23 cellular contexts compared by ENCODE assay signal in genomic region chr14:31536201-31536960, GRCh38. TPM values are rescaled to one million over a fixed set of nuclear protein-coding genes. Genes with fewer than 3 reads are reported as not detected.
"Had no signal": no experiment of that assay in that cellular context is flagged by ENCODE, and none has a peak within 500 bp of the region (broad histone marks: within the 10 kb centered on the region; RNA-seq: fewer than 3 reads in every experiment).

No MANE protein-coding gene starts in this region.

- H3K4me3 Mint-ChIP-seq: activated CD4-positive, alpha-beta T cell treated with anti-CD3 and anti-CD28 coated beads, Interleukin-2, amount 10 ng/mL, durations not matched to agents 24 days and 14 days; activated CD8-positive, alpha-beta T cell treated with anti-CD3 and anti-CD28 coated beads for 36 hours; memory B cell; naive thymus-derived CD4-positive, alpha-beta T cell; neural progenitor cell; T-helper 2 cell treated with Interferon-gamma antibody and Interleukin-4, amounts not matched to agents 5 μg/mL and 100 μg/mL, for 36 hours had no signal

- H3K4me2 ChIP-seq: neural progenitor cell had no signal

- H3K4me1 Mint-ChIP-seq: activated CD4-positive, alpha-beta T cell treated with anti-CD3 and anti-CD28 coated beads, Interleukin-2, amount 10 ng/mL, durations not matched to agents 24 days and 14 days; memory B cell; naive thymus-derived CD4-positive, alpha-beta T cell; neural progenitor cell had no signal

- H3K9ac ChIP-seq: neural progenitor cell had no signal

- H3K9me3 ChIP-seq: heart right ventricle, right atrium auricular region, testis, upper lobe of right lung had no signal

- DNase-seq: activated CD4-positive, alpha-beta T cell treated with anti-CD3 and anti-CD28 coated beads, Interleukin-2, amount 10 ng/mL, durations not matched to agents 24 days and 14 days; activated CD8-positive, alpha-beta T cell treated with anti-CD3 and anti-CD28 coated beads for 36 hours; activated naive CD4-positive, alpha-beta T cell treated with Interleukin-2 at 50 U/mL for 16 hours; activated T-cell treated with anti-CD3 and anti-CD28 coated beads, Interleukin-2, amount 50 U/mL, for 1 hour; aorta; cerebellar nuclear complex; effector CD4-positive, alpha-beta T cell; heart right ventricle; left ventricle myocardium superior; naive thymus-derived CD4-positive, alpha-beta T cell; testis; upper lobe of right lung had no signal

- H3K36me3 ChIP-seq: heart right ventricle, neural progenitor cell, right atrium auricular region, upper lobe of right lung had no signal

- H3K9me3 Mint-ChIP-seq: activated CD4-positive, alpha-beta T cell treated with anti-CD3 and anti-CD28 coated beads, Interleukin-2, amount 10 ng/mL, durations not matched to agents 24 days and 14 days; activated CD8-positive, alpha-beta T cell treated with anti-CD3 and anti-CD28 coated beads for 36 hours; activated T-helper 2 cell treated with anti-CD3 and anti-CD28 coated beads, Interferon-gamma antibody, Interleukin-2, Interleukin-4, amounts not matched to agents 10 μg/mL and 5 μg/mL and 100 μg/mL, durations not matched to agents 14 hours and 24 hours and 36 hours; memory B cell; neural progenitor cell; T-helper 2 cell treated with Interferon-gamma antibody and Interleukin-4, amounts not matched to agents 5 μg/mL and 100 μg/mL, for 36 hours had no signal

- H3K4me1 ChIP-seq: heart right ventricle, neural progenitor cell, right atrium auricular region, testis, upper lobe of right lung had no signal

- ATAC-seq: activated CD8-positive, alpha-beta T cell treated with anti-CD3 and anti-CD28 coated beads for 36 hours; esophagus mucosa; heart right ventricle; left ventricle myocardium superior; naive thymus-derived CD4-positive, alpha-beta T cell; upper lobe of right lung had no signal

- H3K4me3 ChIP-seq: heart right ventricle, neural progenitor cell, right atrium auricular region, testis, upper lobe of right lung had no signal

- H3K27ac Mint-ChIP-seq: activated CD4-positive, alpha-beta T cell treated with anti-CD3 and anti-CD28 coated beads, Interleukin-2, amount 10 ng/mL, durations not matched to agents 24 days and 14 days; activated CD8-positive, alpha-beta T cell treated with anti-CD3 and anti-CD28 coated beads for 36 hours; activated T-helper 2 cell treated with anti-CD3 and anti-CD28 coated beads, Interferon-gamma antibody, Interleukin-2, Interleukin-4, amounts not matched to agents 10 μg/mL and 5 μg/mL and 100 μg/mL, durations not matched to agents 14 hours and 24 hours and 36 hours; memory B cell; neural progenitor cell; progenitor cell of endocrine pancreas; T-helper 2 cell treated with Interferon-gamma antibody and Interleukin-4, amounts not matched to agents 5 μg/mL and 100 μg/mL, for 36 hours had no signal

- H3K27me3 ChIP-seq: heart right ventricle, neural progenitor cell, right atrium auricular region, testis, upper lobe of right lung had no signal

- H2AFZ ChIP-seq: neural progenitor cell had no signal

- H3K27ac ChIP-seq: heart right ventricle, neural progenitor cell, right atrium auricular region, testis, upper lobe of right lung had no signal

- H3K36me3 Mint-ChIP-seq: memory B cell; naive thymus-derived CD4-positive, alpha-beta T cell; neural progenitor cell had no signal

RNA-seq across cellular contexts. Expression of gene GPR33, which starts 48.5 kb away (rescaled TPM):
- total RNA-seq: activated CD4-positive, alpha-beta T cell treated with anti-CD3 and anti-CD28 coated beads, Interleukin-2, amount 10 ng/mL, durations not matched to agents 24 days and 14 days; activated CD8-positive, alpha-beta T cell treated with anti-CD3 and anti-CD28 coated beads for 36 hours; activated T-helper 2 cell treated with anti-CD3 and anti-CD28 coated beads, Interferon-gamma antibody, Interleukin-2, Interleukin-4, amounts not matched to agents 10 μg/mL and 5 μg/mL and 100 μg/mL, durations not matched to agents 14 hours and 24 hours and 36 hours; aorta; esophagus mucosa; heart right ventricle; kidney epithelial cell; left ventricle myocardium superior; mucosa of gallbladder; osteoblast; progenitor cell of endocrine pancreas; right atrium auricular region; skeletal muscle tissue; upper lobe of right lung had no signal
- polyA plus RNA-seq: aorta; heart right ventricle; naive thymus-derived CD4-positive, alpha-beta T cell had no signal
